In genomic region chr7:121138262-121138933, GRCh38 we compare ENCODE assay signal across 8 cellular contexts.
DNase-seq lines count a peak whose midpoint lies in the region; ATAC-seq and TF ChIP-seq lines count a peak whose summit lies in the region.

No MANE protein-coding gene starts in this region.

- no peak for TF ChIP-seq EP300 in stomach (IDR thresholded peaks at IDR 0.05)

- no peak for DNase-seq in activated T-cell treated with anti-CD3 and anti-CD28 coated beads, Interleukin-2, amount 50 U/mL, for 4 hours
- DNase-seq in activated T-cell treated with anti-CD3 and anti-CD28 coated beads for 4 hours (no peak), NCI-H2107 (lab: John Stamatoyannopoulos, UW) (peak; percentile 46), fibroblast of pulmonary artery (ENCODE audit: low read depth) (peak; percentile 15), stomach (no peak), MG63 (no peak), globus pallidus (ENCODE audit: low spot score) (no peak)

- peaks cover 5% of the 10 kb centered on the region for H3K4me1 Mint-ChIP-seq in activated T-cell treated with anti-CD3 and anti-CD28 coated beads, Interleukin-2, amount 50 U/mL, for 4 hours (ENCODE audit: low read depth)

- no peak for TF ChIP-seq POLR2A in stomach (IDR thresholded peaks at IDR 0.05)

- H3K4me3 ChIP-seq in fibroblast of pulmonary artery (replicated peaks; ENCODE audit: low read depth, low read length) = no peak overlapping the region
- no peak overlapping the region for H3K4me3 ChIP-seq in stomach
- H3K4me3 ChIP-seq in MG63 = no peak overlapping the region

- H3K9me3 ChIP-seq in stomach = no peaks in the 10 kb centered on the region
- H3K9me3 ChIP-seq in MG63 = no peaks in the 10 kb centered on the region

- H3K4me1 ChIP-seq in stomach = no peaks in the 10 kb centered on the region

- TF ChIP-seq CTCF in fibroblast of pulmonary artery (IDR thresholded peaks at IDR 0.05; ENCODE audit: low read length, missing control alignments) = no peak
- no peak for TF ChIP-seq CTCF in stomach (IDR thresholded peaks at IDR 0.05)

- H3K27me3 Mint-ChIP-seq in activated T-cell treated with anti-CD3 and anti-CD28 coated beads, Interleukin-2, amount 50 U/mL, for 4 hours (ENCODE audit: low read depth) = peaks cover 1% of the 10 kb centered on the region

- H3K4me3 Mint-ChIP-seq in activated T-cell treated with anti-CD3 and anti-CD28 coated beads, Interleukin-2, amount 50 U/mL, for 4 hours = peak overlapping the region; percentile 41

- H3K9me3 Mint-ChIP-seq in activated T-cell treated with anti-CD3 and anti-CD28 coated beads, Interleukin-2, amount 50 U/mL, for 4 hours = no peaks in the 10 kb centered on the region

- H3K27ac ChIP-seq in stomach = no peak overlapping the region

- intact Hi-C loops in stomach (cut with DNase I; ENCODE audit: low total_unique reads) = no loop called here

- WGBS in stomach, 5 donors = 59 to 75% (median 67%) methylated on average over 8 of the region's 8 CpGs

- no peaks in the 10 kb centered on the region for H3K36me3 Mint-ChIP-seq in activated T-cell treated with anti-CD3 and anti-CD28 coated beads, Interleukin-2, amount 50 U/mL, for 4 hours (ENCODE audit: insufficient read depth)

- no peaks in the 10 kb centered on the region for H3K27me3 ChIP-seq in stomach
- no peaks in the 10 kb centered on the region for H3K27me3 ChIP-seq in MG63

- peaks cover 0 to 17% (median 12%) of the 10 kb centered on the region in 4 donors for H3K36me3 ChIP-seq in stomach
- H3K36me3 ChIP-seq in MG63 = no peaks in the 10 kb centered on the region; the same call in 1 of the 2 replicates

- peak; percentile 80 to 83 for ATAC-seq in activated T-cell treated with anti-CD3 and anti-CD28 coated beads, Interleukin-2, amount 50 U/mL, for 4 hours
- ATAC-seq in HG02884 (IDR thresholded peaks at IDR 0.05; ENCODE audit: unreplicated experiment) = peak; percentile 100

Comparison
In these comparisons a context has a peak if more than half of its experiments do, and no peak if none do; other contexts are left out.
1. DNase-seq: peak in NCI-H2107 (single experiment) and fibroblast of pulmonary artery (single experiment); none in activated T-cell treated with anti-CD3 and anti-CD28 coated beads, Interleukin-2, amount 50 U/mL, for 4 hours (single experiment), activated T-cell treated with anti-CD3 and anti-CD28 coated beads for 4 hours (single experiment), stomach (single experiment), MG63 (single experiment) and globus pallidus (single experiment).